In the genomic region with DNA sequence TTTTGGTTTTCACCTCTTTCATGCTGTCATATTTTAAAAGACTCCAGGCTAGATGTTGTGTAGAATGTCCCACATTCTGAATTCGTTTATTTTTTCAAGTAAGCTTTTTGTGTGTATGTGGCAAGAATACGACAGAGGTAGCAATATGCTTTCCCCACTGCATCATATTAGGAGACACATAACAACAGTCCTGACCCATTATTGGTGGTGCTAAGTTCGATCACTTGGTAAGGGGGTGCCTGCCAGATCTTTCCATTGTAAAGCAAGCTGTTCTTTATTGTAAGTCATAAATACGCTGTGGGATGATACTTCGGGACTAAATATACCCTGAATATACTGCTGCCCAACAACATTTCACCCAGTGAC, we compare ENCODE assay signal across 8 cellular contexts. TPM values are rescaled to one million over a fixed set of nuclear protein-coding genes. Genes with fewer than 3 reads are reported as not detected.
DNase-seq lines count a peak whose midpoint lies in the region; ATAC-seq, FAIRE-seq and TF ChIP-seq lines count a peak whose summit lies in the region.

No MANE protein-coding gene starts in this region.

- no peaks in the 10 kb centered on the region for H3K36me3 ChIP-seq in PC-3 (ENCODE audit: low read depth, low read length)
- no peaks in the 10 kb centered on the region for H3K36me3 ChIP-seq in esophagus squamous epithelium
- no peaks in the 10 kb centered on the region for H3K36me3 ChIP-seq in pancreas

- H3K4me3 ChIP-seq in PC-3 (ENCODE audit: low read length) (peak overlapping the region; percentile 72), esophagus squamous epithelium (peak overlapping the region; percentile 75 to 99 (median 85)), pancreas (peak overlapping the region; percentile 60 to 96 (median 84))

- H3K4me2 ChIP-seq in PC-3 (ENCODE audit: low read length), result peak overlapping the region; percentile 93

- TSS peak; percentile 88 for BruUV-seq in PC-3 (replicated peaks; lab: Mats Ljungman, UMichigan)

- no peak for FAIRE-seq in pancreas (lab: Jason Lieb, UNC)

- intact Hi-C loops in PC-3 (cut with micrococcal nuclease), result loop anchor here (1.0 to 2.0 kb wide), 4 partner anchors 8 to 108 kb away; no protein-coding TSS in a partner anchor
- intact Hi-C loops in esophagus squamous epithelium (cut with DNase I), result loop anchor here (10.0 kb wide), 1 partner anchor 124 kb away; no protein-coding TSS in a partner anchor
- intact Hi-C loops in pancreas (cut with DNase I), result loop anchor here in 1 of 3 donors (10.0 kb wide), 1 partner anchor 124 kb away; no protein-coding TSS in a partner anchor

- peaks cover 14% of the 10 kb centered on the region for H4K20me1 ChIP-seq in PC-3 (ENCODE audit: low read length)

- 16 to 17% methylated on average over 5 of the region's 5 CpGs for WGBS in esophagus squamous epithelium, 2 donors
- 21 to 29% methylated on average over 5 of the region's 5 CpGs for WGBS in pancreas, 2 donors

- DNase-seq in NCI-H146 (lab: John Stamatoyannopoulos, UW) (peak; percentile 31), NCI-H146 treated with DMSO at 0.1 percent for 48 hours (lab: John Stamatoyannopoulos, UW; ENCODE audit: unreplicated experiment) (no peak), PC-3 (peak; percentile 9), esophagus squamous epithelium (lab: John Stamatoyannopoulos, UW) (no peak), pancreas (no peak), SKM-1 treated with dmso at 0.1 percent for 144 hours (lab: John Stamatoyannopoulos, UW; ENCODE audit: unreplicated experiment) (no peak), DMS79 (lab: John Stamatoyannopoulos, UW) (no peak)

- H3K9ac ChIP-seq in PC-3 (ENCODE audit: low read length), result peak overlapping the region; percentile 88

- peak overlapping the region; percentile 95 for H2AFZ ChIP-seq in PC-3 (ENCODE audit: low read length)

- CTCF ChIA-PET in PC-3 (lab: Charles Lee), result interaction anchor here (0.6 to 1.3 kb wide), 5 partner anchors 8 to 1745 kb away, joined by 3 to 9 read pairs (median 4); no protein-coding TSS in a partner anchor

- POLR2A ChIA-PET in PC-3 (lab: Charles Lee; ENCODE audit: unreplicated experiment), result interaction anchor here (0.6 to 2.5 kb wide), 11 partner anchors 8 to 1203 kb away, joined by 3 to 15 read pairs (median 6); no protein-coding TSS in a partner anchor

- H3F3A ChIP-seq in PC-3 (ENCODE audit: low read length, unreplicated experiment), result no peaks in the 10 kb centered on the region

- H3K4me1 ChIP-seq in PC-3 (ENCODE audit: insufficient read depth, low read length) (peaks cover 35% of the 10 kb centered on the region), esophagus squamous epithelium (peaks cover 7 to 52% (median 14%) of the 10 kb centered on the region in 3 donors), pancreas (peaks cover 0 to 16% (median 13%) of the 10 kb centered on the region in 3 donors)

- H3K79me2 ChIP-seq in PC-3 (ENCODE audit: low read length), result peaks cover 57% of the 10 kb centered on the region

- H3K9me3 ChIP-seq in PC-3 (ENCODE audit: low read length), result no peaks in the 10 kb centered on the region
- no peaks in the 10 kb centered on the region for H3K9me3 ChIP-seq in esophagus squamous epithelium
- no peaks in the 10 kb centered on the region for H3K9me3 ChIP-seq in pancreas

- H3K9me2 ChIP-seq in PC-3 (replicated peaks; ENCODE audit: low read length), result no peaks in the 10 kb centered on the region

- no peaks in the 10 kb centered on the region for H3K27me3 ChIP-seq in PC-3 (ENCODE audit: low read length)
- no peaks in the 10 kb centered on the region for H3K27me3 ChIP-seq in esophagus squamous epithelium
- H3K27me3 ChIP-seq in pancreas, result no peaks in the 10 kb centered on the region

- TF ChIP-seq POLR2A in esophagus squamous epithelium (IDR thresholded peaks at IDR 0.05), result no peak

- H3K27ac ChIP-seq in PC-3 (ENCODE audit: low read length) (peak overlapping the region; percentile 65), esophagus squamous epithelium (peak overlapping the region; percentile 92 to 99 (median 96)), pancreas (peak overlapping the region; percentile 79 to 90 (median 86))

- no peak; the same call in 1 of the 2 replicates for ATAC-seq in PC-3
- ATAC-seq in pancreas, result no peak
- ATAC-seq in HG02884 (IDR thresholded peaks at IDR 0.05; ENCODE audit: unreplicated experiment), result no peak

- no peak for TF ChIP-seq CTCF in PC-3 (conservative IDR thresholded peaks at IDR 0.05; ENCODE audit: low read depth, low read length)
- no peak for TF ChIP-seq CTCF in esophagus squamous epithelium (IDR thresholded peaks at IDR 0.05)
- TF ChIP-seq CTCF in pancreas (IDR thresholded peaks at IDR 0.05), result no peak

RNA-seq across cellular contexts. Expression of a gene that starts 0.6 kb away (rescaled TPM):
- 27.8 and 31.1 TPM in 2 replicates for total RNA-seq in PC-3 (2014; rRNA removed)
- total RNA-seq in esophagus squamous epithelium, result 10 to 100 TPM; 26.7 to 40.2 (median 34.5) TPM
- 10 to 100 TPM in 4 of 6 donors, 1 to 10 TPM in 2; 8.9 to 17.4 (median 11.6) TPM for total RNA-seq in pancreas
- polyA plus RNA-seq in pancreas, result 1 to 10 TPM; 3.6 to 5.0 TPM

Comparison
In these comparisons a context has a peak if more than half of its experiments do, and no peak if none do; other contexts are left out.
1. DNase-seq: peak in NCI-H146 (single experiment) and PC-3 (single experiment); none in NCI-H146 treated with DMSO at 0.1 percent for 48 hours (single experiment), esophagus squamous epithelium (single experiment), pancreas (0 of 6), SKM-1 treated with dmso at 0.1 percent for 144 hours (single experiment) and DMS79 (single experiment).
2. Peak in every context shown above with its lines, with median percentiles within 50 percentile points of each other: H3K27ac ChIP-seq and H3K4me3 ChIP-seq.